8 cellular contexts compared by ENCODE assay signal in genomic region chr6:136921936-136922679, GRCh38. TPM values are rescaled to one million over a fixed set of nuclear protein-coding genes. Genes with fewer than 3 reads are reported as not detected.
DNase-seq lines count a peak whose midpoint lies in the region; ATAC-seq, FAIRE-seq and TF ChIP-seq lines count a peak whose summit lies in the region.

A gene with protein sequence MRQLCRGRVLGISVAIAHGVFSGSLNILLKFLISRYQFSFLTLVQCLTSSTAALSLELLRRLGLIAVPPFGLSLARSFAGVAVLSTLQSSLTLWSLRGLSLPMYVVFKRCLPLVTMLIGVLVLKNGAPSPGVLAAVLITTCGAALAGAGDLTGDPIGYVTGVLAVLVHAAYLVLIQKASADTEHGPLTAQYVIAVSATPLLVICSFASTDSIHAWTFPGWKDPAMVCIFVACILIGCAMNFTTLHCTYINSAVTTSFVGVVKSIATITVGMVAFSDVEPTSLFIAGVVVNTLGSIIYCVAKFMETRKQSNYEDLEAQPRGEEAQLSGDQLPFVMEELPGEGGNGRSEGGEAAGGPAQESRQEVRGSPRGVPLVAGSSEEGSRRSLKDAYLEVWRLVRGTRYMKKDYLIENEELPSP (plus strand): TSS chr6:136922301. CDS start chr6:136922429, 128 bp downstream.

- FAIRE-seq in pancreas (lab: Jason Lieb, UNC) = no peak

- DNase-seq in ELR (ENCODE audit: low read depth) (peak; percentile 28), Kasumi-1 (lab: John Stamatoyannopoulos, UW) (peak; percentile 11 to 23), Right ventricle myocardium superior (no peak), pancreas (peak; percentile 8 to 75 (median 26)), middle frontal gyrus (ENCODE audit: extremely low spot score, low spot score) (no peak)
- peak; percentile 40 to 51 for DNase-seq in activated T-cell treated with anti-CD3 and anti-CD28 coated beads, Interleukin-2, amount 50 U/mL, for 48 hours

- H3K4me1 ChIP-seq in pancreas = peaks cover 0 to 9% (median 7%) of the 10 kb centered on the region in 3 donors

- H3K27ac ChIP-seq in pancreas = no peak within 1 kb of the TSS

- no peaks in the 10 kb centered on the region for H3K36me3 ChIP-seq in pancreas

- TF ChIP-seq CTCF in pancreas (IDR thresholded peaks at IDR 0.05) = no peak

- H3K4me3 ChIP-seq in pancreas = peak within 1 kb of the TSS; percentile 16 to 69 (median 43)

- H3K9me3 ChIP-seq in pancreas = no peaks in the 10 kb centered on the region

- intact Hi-C loops in Right ventricle myocardium superior (cut with DNase I) (no loop called here), pancreas (cut with DNase I) (no loop called here)

- peaks cover 0 to 4% (median 1%) of the 10 kb centered on the region in 4 donors for H3K27me3 ChIP-seq in pancreas

- ATAC-seq in Right ventricle myocardium superior (ENCODE audit: poor library complexity) (peak; percentile 33), pancreas (peak; percentile 50 to 63 (median 60)), HG03432 (IDR thresholded peaks at IDR 0.05; ENCODE audit: unreplicated experiment) (no peak), HG02852 (IDR thresholded peaks at IDR 0.05; ENCODE audit: unreplicated experiment) (no peak)

- WGBS in pancreas, 2 donors = 1% methylated on average over 68 to 86 of the region's 86 CpGs

RNA-seq across cellular contexts. Expression of the gene that starts here (rescaled TPM):
- not detected for total RNA-seq in Right ventricle myocardium superior
- under 1 TPM in 5 of 6 donors, not detected in 1; 0.14 to 0.90 (median 0.31) TPM for total RNA-seq in pancreas
- polyA plus RNA-seq in pancreas = 1 to 10 TPM in 1 of 2 donors, under 1 TPM in 1; 0.91 to 5.9 TPM

Comparison
In these comparisons a context has a peak if more than half of its experiments do, and no peak if none do; other contexts are left out.
1. Peak in ATAC-seq in Right ventricle myocardium superior; RNA of the gene not detected or under 1 TPM.
2. DNase-seq: peak in ELR (single experiment), Kasumi-1 (2 of 2), activated T-cell treated with anti-CD3 and anti-CD28 coated beads, Interleukin-2, amount 50 U/mL, for 48 hours (2 of 2) and pancreas (6 of 6); none in Right ventricle myocardium superior (single experiment) and middle frontal gyrus (single experiment).
3. ATAC-seq: peak in pancreas (4 of 4); none in HG03432 (single experiment) and HG02852 (single experiment).